8 cellular contexts compared by ENCODE assay signal in the genomic region with DNA sequence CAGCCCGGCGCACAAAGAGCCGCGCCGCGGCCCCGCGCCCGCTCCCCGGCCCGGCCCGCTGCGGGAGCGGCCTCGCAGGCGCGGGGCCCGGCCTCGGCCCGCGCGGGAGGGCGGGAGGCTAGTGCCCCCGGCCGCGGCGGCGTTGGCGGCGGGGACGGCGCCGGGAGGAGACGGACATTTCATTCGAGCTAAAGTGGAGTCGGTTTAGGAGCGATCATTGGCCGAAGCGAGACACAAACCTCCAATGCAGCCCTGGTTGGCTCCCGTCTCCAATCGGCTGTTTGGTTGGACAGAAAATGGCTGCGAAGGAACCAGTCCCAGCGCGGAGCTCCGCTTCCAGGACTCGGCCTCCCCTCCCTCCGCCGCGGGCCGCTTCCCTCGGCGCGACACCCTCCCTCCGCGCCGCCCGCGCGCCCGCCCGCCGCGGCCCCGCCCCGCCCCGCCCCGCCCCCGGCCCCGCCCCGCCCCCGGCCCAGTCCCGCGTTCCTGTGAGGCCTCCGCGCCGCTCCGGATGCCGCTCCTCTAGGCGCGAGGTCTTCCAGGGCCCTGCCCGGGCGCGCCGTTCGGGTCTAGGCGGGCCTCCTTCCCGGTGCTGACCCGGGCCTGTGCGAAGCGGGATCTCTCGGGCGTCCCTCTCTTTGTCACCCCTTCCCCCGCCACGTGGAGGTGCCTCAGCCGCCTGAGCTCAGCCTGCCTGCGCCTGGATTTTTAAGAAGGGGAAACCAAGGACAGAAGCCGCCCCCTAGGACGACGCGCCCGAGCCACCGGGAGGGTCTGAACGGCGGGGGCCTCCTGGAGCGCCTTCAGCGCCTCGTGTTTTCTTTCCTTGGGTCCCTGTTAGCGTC. TPM values are rescaled to one million over a fixed set of nuclear protein-coding genes. Genes with fewer than 3 reads are reported as not detected.
DNase-seq lines count a peak whose midpoint lies in the region; ATAC-seq and TF ChIP-seq lines count a peak whose summit lies in the region.

A gene (minus strand): TSS at position 309 of the 845 bp plus-strand sequence. CDS start 2,757 bp downstream, outside the sequence.

- H3K4me1 Mint-ChIP-seq in CD8-positive, alpha-beta T cell (ENCODE audit: low read depth): peaks cover 16% of the 10 kb centered on the region

- H3K4me1 ChIP-seq in CD8-positive, alpha-beta T cell (ENCODE audit: insufficient read depth, low read length): peaks cover 31% of the 10 kb centered on the region

- no peaks in the 10 kb centered on the region for H3K9me3 Mint-ChIP-seq in CD8-positive, alpha-beta T cell

- CTCF ChIA-PET in CD8-positive, alpha-beta T cell (lab: Charles Lee): interaction anchor here (1.0 to 2.1 kb wide), 6 partner anchors 9 to 254 kb away, joined by 3 to 6 read pairs (median 3); no protein-coding TSS in a partner anchor

- TF ChIP-seq CTCF in CD8-positive, alpha-beta T cell (IDR thresholded peaks at IDR 0.05): no peak

- peak within 1 kb of the TSS; percentile 87 for H3K27ac Mint-ChIP-seq in CD8-positive, alpha-beta T cell

- peak within 1 kb of the TSS; percentile 57 for H3K27ac ChIP-seq in CD8-positive, alpha-beta T cell (ENCODE audit: low read depth, low read length)

- peaks cover 5% of the 10 kb centered on the region for H3K36me3 Mint-ChIP-seq in CD8-positive, alpha-beta T cell

- POLR2A ChIA-PET in CD8-positive, alpha-beta T cell (lab: Charles Lee): interaction anchor here (0.6 to 2.1 kb wide), 15 partner anchors 9 to 970 kb away, joined by 3 to 16 read pairs (median 3); a partner anchor contains a TSS

- no peaks in the 10 kb centered on the region for H3K27me3 Mint-ChIP-seq in CD8-positive, alpha-beta T cell (ENCODE audit: low read depth)

- peak; percentile 82 to 96 (median 90) for DNase-seq in CD8-positive, alpha-beta T cell
- DNase-seq in HS-27A (ENCODE audit: low read depth): peak; percentile 89
- DNase-seq in NK-92 (lab: John Stamatoyannopoulos, UW; ENCODE audit: unreplicated experiment): peak; percentile 28
- DNase-seq in activated CD8-positive, alpha-beta memory T cell treated with anti-CD3 and anti-CD28 coated beads for 24 hours: peak; percentile 95
- peak; percentile 87 for DNase-seq in effector CD8-positive, alpha-beta T cell (lab: John Stamatoyannopoulos, UW)
- peak; percentile 97 for DNase-seq in medulla oblongata (ENCODE audit: extremely low spot score)
- DNase-seq in stimulated activated CD8-positive, alpha-beta memory T cell treated with anti-CD3 and anti-CD28 coated beads, Interleukin-12 subunit alpha, Interleukin-12 subunit beta, amount 100 ng/mL, for 1 hour (ENCODE audit: low read depth): peak; percentile 83

- H3K36me3 ChIP-seq in CD8-positive, alpha-beta T cell (ENCODE audit: insufficient read depth, low read length): peaks cover 8% of the 10 kb centered on the region

- intact Hi-C loops in CD8-positive, alpha-beta T cell (cut with DNase I, micrococcal nuclease): loop anchor here (1.0 to 5.0 kb wide), 12 partner anchors 74 to 1194 kb away; a partner anchor contains a TSS

- no peaks in the 10 kb centered on the region for H3K27me3 ChIP-seq in CD8-positive, alpha-beta T cell (ENCODE audit: insufficient read depth, low read length)

- H3K4me3 Mint-ChIP-seq in CD8-positive, alpha-beta T cell: peak within 1 kb of the TSS; percentile 92

- H3K9me3 ChIP-seq in CD8-positive, alpha-beta T cell (ENCODE audit: low read length): no peaks in the 10 kb centered on the region

- peak; percentile 95 for ATAC-seq in CD8-positive, alpha-beta T cell
- ATAC-seq in GM19467 (IDR thresholded peaks at IDR 0.05; ENCODE audit: unreplicated experiment): peak; percentile 88

- peak within 1 kb of the TSS; percentile 63 for H3K4me3 ChIP-seq in CD8-positive, alpha-beta T cell (ENCODE audit: low read depth, low read length)

RNA-seq across cellular contexts. Expression of the gene that starts here (rescaled TPM):
- total RNA-seq in CD8-positive, alpha-beta T cell: 10 to 100 TPM in 1 of 2 experiments, 1 to 10 TPM in 1; 9.1 to 11.2 TPM

Comparison
In these comparisons a context has a peak if more than half of its experiments do, and no peak if none do; other contexts are left out.
1. Peak in every context shown above with its lines: DNase-seq, ATAC-seq, H3K4me3 ChIP-seq and H3K27ac ChIP-seq.
2. DNase-seq: peak in every context shown above with its lines; median percentile 97 in medulla oblongata; 95 in activated CD8-positive, alpha-beta memory T cell treated with anti-CD3 and anti-CD28 coated beads for 24 hours; 90 in CD8-positive, alpha-beta T cell; 89 in HS-27A; 87 in effector CD8-positive, alpha-beta T cell; 83 in stimulated activated CD8-positive, alpha-beta memory T cell treated with anti-CD3 and anti-CD28 coated beads, Interleukin-12 subunit alpha, Interleukin-12 subunit beta, amount 100 ng/mL, for 1 hour; 28 in NK-92.